ENCODE assay signal across 18 cellular contexts in genomic region chr11:3911908-3912505, GRCh38. TPM values are rescaled to one million over a fixed set of nuclear protein-coding genes. Genes with fewer than 3 reads are reported as not detected.
DNase-seq lines count a peak whose midpoint lies in the region; ATAC-seq lines count a peak whose summit lies in the region.
"Had no signal": no experiment of that assay in that cellular context is flagged by ENCODE, and none has a peak within 500 bp of the region (broad histone marks: within the 10 kb centered on the region; RNA-seq: fewer than 3 reads in every experiment).

No MANE protein-coding gene starts in this region.

- no peaks in the 10 kb centered on the region for H3K9me3 Mint-ChIP-seq in stimulated activated naive CD8-positive, alpha-beta T cell treated with anti-CD3 and anti-CD28 coated beads, Interleukin-15, Interleukin-2, amounts not matched to agents 100 ng/mL and 50 ng/mL, for 24 hours
- no peaks in the 10 kb centered on the region for H3K9me3 Mint-ChIP-seq in naive B cell

- no peaks in the 10 kb centered on the region for H3K27me3 Mint-ChIP-seq in stimulated activated naive CD8-positive, alpha-beta T cell treated with anti-CD3 and anti-CD28 coated beads, Interleukin-15, Interleukin-2, amounts not matched to agents 100 ng/mL and 50 ng/mL, for 24 hours
- H3K27me3 Mint-ChIP-seq in T-helper 17 cell (no peaks in the 10 kb centered on the region), naive B cell (no peaks in the 10 kb centered on the region)

- no peaks in the 10 kb centered on the region for H3K9me3 ChIP-seq in T-helper 17 cell (ENCODE audit: control insufficient read depth, low read length, poor library complexity, severe bottlenecking)

- peaks cover 3% of the 10 kb centered on the region for H3K36me3 Mint-ChIP-seq in stimulated activated naive CD8-positive, alpha-beta T cell treated with anti-CD3 and anti-CD28 coated beads, Interleukin-15, Interleukin-2, amounts not matched to agents 100 ng/mL and 50 ng/mL, for 24 hours (ENCODE audit: low read depth)
- peaks cover 6% of the 10 kb centered on the region for H3K36me3 Mint-ChIP-seq in T-helper 17 cell (ENCODE audit: low read depth)
- H3K36me3 Mint-ChIP-seq in naive B cell = peaks cover 0 to 8% of the 10 kb centered on the region in 2 donors

- DNase-seq in stimulated activated naive CD8-positive, alpha-beta T cell treated with anti-CD3 and anti-CD28 coated beads, Interleukin-15, Interleukin-2, amounts not matched to agents 100 U/mL and 50 U/mL, for 24 hours = no peak
- no peak for DNase-seq in T-helper 17 cell
- no peak for DNase-seq in naive B cell
- no peak for DNase-seq in AML-193 (lab: John Stamatoyannopoulos, UW)
- DNase-seq: ACHN, DMS79 treated with DMSO at 0.1 percent for 48 hours, HCEC 1CT, MV-4-11, NCI-H1436, NCI-H2029, NCI-H2171 treated with DMSO at 0.1 percent for 48 hours, NCI-H446 treated with DMSO at 0.1 percent for 48 hours, NCI-H748 treated with DMSO at 0.1 percent for 48 hours, RPMI8226, SIG-M5 had no signal

- no peak overlapping the region for H3K4me3 Mint-ChIP-seq in stimulated activated naive CD8-positive, alpha-beta T cell treated with anti-CD3 and anti-CD28 coated beads, Interleukin-15, Interleukin-2, amounts not matched to agents 100 ng/mL and 50 ng/mL, for 24 hours
- H3K4me3 Mint-ChIP-seq in T-helper 17 cell (no peak overlapping the region), naive B cell (peak overlapping the region in 1 of 8 donors; percentile 7)

- peak overlapping the region; percentile 6 for H3K27ac Mint-ChIP-seq in stimulated activated naive CD8-positive, alpha-beta T cell treated with anti-CD3 and anti-CD28 coated beads, Interleukin-15, Interleukin-2, amounts not matched to agents 100 ng/mL and 50 ng/mL, for 24 hours
- H3K27ac Mint-ChIP-seq in T-helper 17 cell (peak overlapping the region; percentile 35), naive B cell (peak overlapping the region; percentile 4 to 96 (median 76))

- ATAC-seq in stimulated activated naive CD8-positive, alpha-beta T cell treated with anti-CD3 and anti-CD28 coated beads, Interleukin-15, Interleukin-2, amounts not matched to agents 100 U/mL and 50 U/mL, for 24 hours = no peak
- ATAC-seq in T-helper 17 cell (no peak), naive B cell (ENCODE audit: low read depth in 2 of 2) (no peak), HG03521 (IDR thresholded peaks at IDR 0.05; ENCODE audit: unreplicated experiment) (no peak), GM21825 (IDR thresholded peaks at IDR 0.05; ENCODE audit: unreplicated experiment) (no peak)

- H3K4me1 Mint-ChIP-seq in stimulated activated naive CD8-positive, alpha-beta T cell treated with anti-CD3 and anti-CD28 coated beads, Interleukin-15, Interleukin-2, amounts not matched to agents 100 ng/mL and 50 ng/mL, for 24 hours (ENCODE audit: low read depth) = peaks cover 64% of the 10 kb centered on the region
- peaks cover 55% of the 10 kb centered on the region for H3K4me1 Mint-ChIP-seq in T-helper 17 cell
- H3K4me1 Mint-ChIP-seq in naive B cell = peaks cover 56 to 84% (median 58%) of the 10 kb centered on the region in 3 donors

RNA-seq across cellular contexts. Expression of gene STIM1, which starts 56.5 kb away (rescaled TPM):
- 100 to 1,000 TPM; 115 to 125 TPM for total RNA-seq in T-helper 17 cell
- polyA plus RNA-seq in naive B cell (ENCODE audit: low read depth in 6 of 6) = 10 to 100 TPM; 29.1 to 51.9 (median 35.0) TPM

Comparison
In these comparisons a context has a peak if more than half of its experiments do, and no peak if none do; other contexts are left out.
1. H3K27ac Mint-ChIP-seq: peak in every context shown above with its lines; median percentile 76 in naive B cell; 35 in T-helper 17 cell; 6 in stimulated activated naive CD8-positive, alpha-beta T cell treated with anti-CD3 and anti-CD28 coated beads, Interleukin-15, Interleukin-2, amounts not matched to agents 100 ng/mL and 50 ng/mL, for 24 hours.